ENCODE assay signal across 1 cellular context in genomic region chr10:52365547-52366432, GRCh38.
A peak's percentile ranks its signal among the peaks of the same experiment; 100 is the strongest.
TF ChIP-seq lines count a peak whose summit lies in the region.
"Not testable (repeated sequence)": the region's sequence is repeated elsewhere in the genome, so short reads cannot be mapped to it uniquely, and the experiment has no call there.

No MANE protein-coding gene starts in this region.

TF ChIP-seq in HepG2, 621 proteins besides CTCF, POLR2A, EP300 and RAD21 (continued from another document and continues in another):
- TF ChIP-seq KDM2A (CRISPR knock-in tag; IDR thresholded peaks at IDR 0.05; ENCODE audit: borderline replicate concordance, low read depth) (peak; percentile 69; the same call in 1 of the 2 replicates), IKZF5 (CRISPR knock-in tag; IDR thresholded peaks at IDR 0.05) (peak; percentile 64; the same call in 1 of the 2 replicates), KLF12 (CRISPR knock-in tag; IDR thresholded peaks at IDR 0.05; ENCODE audit: borderline replicate concordance) (peak; percentile 95; the same call in 1 of the 2 replicates), SNAPC4 (CRISPR knock-in tag; IDR thresholded peaks at IDR 0.05) (0 out of 2 replicates have a peak, but pooled peaks have one; percentile 66), PATZ1 (CRISPR knock-in tag; IDR thresholded peaks at IDR 0.05) (peak; percentile 81), ZSCAN12 (CRISPR knock-in tag; IDR thresholded peaks at IDR 0.05) (0 out of 2 replicates have a peak, but pooled peaks have one; percentile 32), GATA4 (IDR thresholded peaks at IDR 0.05; ENCODE audit: borderline replicate concordance, low read depth) (0 out of 2 replicates have a peak, but pooled peaks have one; percentile 62), ZNF143 (CRISPR knock-in tag; IDR thresholded peaks at IDR 0.05) (peak; percentile 60), TFDP2 (CRISPR knock-in tag; IDR thresholded peaks at IDR 0.05) (peak; percentile 68), DR1 (CRISPR knock-in tag; IDR thresholded peaks at IDR 0.05) (peak; percentile 61; the same call in 1 of the 2 replicates), ZNF276 (CRISPR knock-in tag; IDR thresholded peaks at IDR 0.05; ENCODE audit: low read depth) (0 out of 2 replicates have a peak, but pooled peaks have one; percentile 22), HDAC2 (CRISPR knock-in tag; IDR thresholded peaks at IDR 0.05) (peak; percentile 83), ISL2 (CRISPR knock-in tag; IDR thresholded peaks at IDR 0.05) (peak; percentile 95), E2F2 (CRISPR knock-in tag; IDR thresholded peaks at IDR 0.05; ENCODE audit: borderline replicate concordance) (0 out of 2 replicates have a peak, but pooled peaks have one; percentile 61), ZNF609 (CRISPR knock-in tag; IDR thresholded peaks at IDR 0.05; ENCODE audit: borderline replicate concordance) (peak; percentile 85), ZNF670 (CRISPR knock-in tag; IDR thresholded peaks at IDR 0.05; ENCODE audit: borderline replicate concordance) (peak; percentile 90; the same call in 1 of the 2 replicates), STAG1 (CRISPR knock-in tag; IDR thresholded peaks at IDR 0.05) (0 out of 2 replicates have a peak, but pooled peaks have one; percentile 21), FOXP1 (CRISPR knock-in tag; IDR thresholded peaks at IDR 0.05) (peak; percentile 82), MED13 (CRISPR knock-in tag; IDR thresholded peaks at IDR 0.05) (peak; percentile 81; the same call in 1 of the 2 replicates), PHF8 (CRISPR knock-in tag; IDR thresholded peaks at IDR 0.05) (peak; percentile 36; the same call in 1 of the 2 replicates), ZNF800 (CRISPR knock-in tag; IDR thresholded peaks at IDR 0.05) (peak; percentile 56; the same call in 1 of the 2 replicates), ZFX (CRISPR knock-in tag; IDR thresholded peaks at IDR 0.05; ENCODE audit: low read depth) (peak; percentile 48), POGK (CRISPR knock-in tag; conservative IDR thresholded peaks at IDR 0.05) (peak; percentile 51; the same call in 1 of the 2 replicates), ZNF580 (CRISPR knock-in tag; IDR thresholded peaks at IDR 0.05; ENCODE audit: borderline replicate concordance, low read depth) (peak; percentile 87; the same call in 1 of the 2 replicates), KDM6A (CRISPR knock-in tag; IDR thresholded peaks at IDR 0.05; ENCODE audit: low read depth) (peak; percentile 58; the same call in 1 of the 2 replicates), KDM3A (CRISPR knock-in tag; IDR thresholded peaks at IDR 0.05; ENCODE audit: low read depth) (peak; percentile 84; the same call in 1 of the 2 replicates), EEA1 (CRISPR knock-in tag; IDR thresholded peaks at IDR 0.05; ENCODE audit: borderline replicate concordance) (peak; percentile 52; the same call in 1 of the 2 replicates), IRF2 (CRISPR knock-in tag; IDR thresholded peaks at IDR 0.05) (peak; percentile 75; the same call in 1 of the 2 replicates)
- TF ChIP-seq FOXP1 (IDR thresholded peaks at IDR 0.05) = not testable (repeated sequence)
